ENCODE assay signal across 14 cellular contexts in genomic region chr19:55400281-55401087, GRCh38. TPM values are rescaled to one million over a fixed set of nuclear protein-coding genes. Genes with fewer than 3 reads are reported as not detected.
DNase-seq lines count a peak whose midpoint lies in the region; ATAC-seq and TF ChIP-seq lines count a peak whose summit lies in the region.
"Had no signal": no experiment of that assay in that cellular context is flagged by ENCODE, and none has a peak within 500 bp of the region (broad histone marks: within the 10 kb centered on the region; RNA-seq: fewer than 3 reads in every experiment).

No MANE protein-coding gene starts in this region.

- H3K27ac Mint-ChIP-seq in activated CD8-positive, alpha-beta T cell treated with anti-CD3 and anti-CD28 coated beads for 36 hours, result no peak overlapping the region
- H3K27ac Mint-ChIP-seq in activated CD8-positive, alpha-beta T cell treated with anti-CD3 and anti-CD28 coated beads, Interleukin-2, amount 10 ng/mL, durations not matched to agents 7 days and 5 days, result no peak overlapping the region
- no peak overlapping the region for H3K27ac Mint-ChIP-seq in neural crest cell (ENCODE audit: unreplicated experiment)
- H3K27ac Mint-ChIP-seq: activated naive CD4-positive, alpha-beta T cell treated with anti-CD3 and anti-CD28 coated beads, Interleukin-2, amount 50 U/mL, for 24 hours; IgD-negative memory B cell had no signal

- no peak overlapping the region for H3K4me3 Mint-ChIP-seq in activated CD8-positive, alpha-beta T cell treated with anti-CD3 and anti-CD28 coated beads for 36 hours
- H3K4me3 Mint-ChIP-seq in activated CD8-positive, alpha-beta T cell treated with anti-CD3 and anti-CD28 coated beads, Interleukin-2, amount 10 ng/mL, durations not matched to agents 7 days and 5 days, result no peak overlapping the region
- peak overlapping the region; percentile 72 for H3K4me3 Mint-ChIP-seq in neural crest cell
- H3K4me3 Mint-ChIP-seq: activated naive CD4-positive, alpha-beta T cell treated with anti-CD3 and anti-CD28 coated beads, Interleukin-2, amount 50 U/mL, for 24 hours had no signal

- no peak for TF ChIP-seq CTCF in activated CD8-positive, alpha-beta T cell treated with anti-CD3 and anti-CD28 coated beads for 36 hours (IDR thresholded peaks at IDR 0.05)
- TF ChIP-seq CTCF in RWPE1 (conservative IDR thresholded peaks at IDR 0.05; ENCODE audit: low read depth) (no peak), neural crest cell (conservative IDR thresholded peaks at IDR 0.05) (no peak)

- no peaks in the 10 kb centered on the region for H3K9me3 Mint-ChIP-seq in activated CD8-positive, alpha-beta T cell treated with anti-CD3 and anti-CD28 coated beads for 36 hours
- H3K9me3 Mint-ChIP-seq in activated CD8-positive, alpha-beta T cell treated with anti-CD3 and anti-CD28 coated beads, Interleukin-2, amount 10 ng/mL, durations not matched to agents 7 days and 5 days (ENCODE audit: insufficient read depth), result no peaks in the 10 kb centered on the region
- peaks cover 2% of the 10 kb centered on the region for H3K9me3 Mint-ChIP-seq in neural crest cell
- H3K9me3 Mint-ChIP-seq: activated naive CD4-positive, alpha-beta T cell treated with anti-CD3 and anti-CD28 coated beads, Interleukin-2, amount 50 U/mL, for 24 hours; IgD-negative memory B cell had no signal

- POLR2A ChIA-PET in activated CD8-positive, alpha-beta T cell treated with anti-CD3 and anti-CD28 coated beads for 36 hours (lab: Charles Lee), result interaction anchor here (0.7 to 4.8 kb wide), 6 partner anchors 7 to 85 kb away, joined by 3 to 91 read pairs (median 5); partner anchors contain the start of genes RPL28, TMEM238 and UBE2S
- POLR2A ChIA-PET in activated CD8-positive, alpha-beta T cell treated with anti-CD3 and anti-CD28 coated beads, Interleukin-2, amount 10 ng/mL, durations not matched to agents 7 days and 5 days (lab: Charles Lee), result interaction anchor here (10.8 kb wide), 1 partner anchor 12 kb away, joined by 213 read pairs; the partner anchor contains the start of genes RPL28 and TMEM238
- POLR2A ChIA-PET in RWPE1 (lab: Yijun Ruan, JAX; ENCODE audit: low non-redundant PET), result no interaction called here

- H3K27ac ChIP-seq in RWPE1, result peak overlapping the region; percentile 97
- H3K27ac ChIP-seq: tibial artery had no signal

- peaks cover 41% of the 10 kb centered on the region for H3K36me3 Mint-ChIP-seq in activated CD8-positive, alpha-beta T cell treated with anti-CD3 and anti-CD28 coated beads for 36 hours (ENCODE audit: low read depth)
- peaks cover 54% of the 10 kb centered on the region for H3K36me3 Mint-ChIP-seq in activated CD8-positive, alpha-beta T cell treated with anti-CD3 and anti-CD28 coated beads, Interleukin-2, amount 10 ng/mL, durations not matched to agents 7 days and 5 days (ENCODE audit: low read depth)
- peaks cover 22% of the 10 kb centered on the region for H3K36me3 Mint-ChIP-seq in neural crest cell (ENCODE audit: low read depth)

- DNase-seq in activated CD8-positive, alpha-beta T cell treated with anti-CD3 and anti-CD28 coated beads for 36 hours, result no peak
- no peak for DNase-seq in activated CD8-positive, alpha-beta T cell treated with anti-CD3 and anti-CD28 coated beads, Interleukin-2, amount 10 ng/mL, durations not matched to agents 7 days and 5 days
- DNase-seq in RWPE1 (ENCODE audit: low spot score) (no peak), neural crest cell (ENCODE audit: low read depth, low spot score) (no peak), NCI-H345 treated with DMSO at 0.1 percent for 48 hours (lab: John Stamatoyannopoulos, UW; ENCODE audit: unreplicated experiment) (no peak)
- DNase-seq: 8988T; activated CD8-positive, alpha-beta memory T cell treated with anti-CD3 and anti-CD28 coated beads for 24 hours; NCI-H1436; NCI-H446 treated with DMSO at 0.1 percent for 48 hours; tibial artery had no signal

- CTCF ChIA-PET in activated CD8-positive, alpha-beta T cell treated with anti-CD3 and anti-CD28 coated beads for 36 hours (lab: Charles Lee), result interaction anchor here (0.8 to 2.0 kb wide), 4 partner anchors 9 to 240 kb away, joined by 3 to 5 read pairs (median 4); partner anchors contain the start of gene TMEM238
- CTCF ChIA-PET in activated CD8-positive, alpha-beta T cell treated with anti-CD3 and anti-CD28 coated beads, Interleukin-2, amount 10 ng/mL, durations not matched to agents 7 days and 5 days (lab: Charles Lee), result no interaction called here
- CTCF ChIA-PET in RWPE1 (lab: Yijun Ruan, JAX), result interaction anchor here (0.6 kb wide), 1 partner anchor 233 kb away, joined by 3 read pairs; no protein-coding TSS in a partner anchor

- no peaks in the 10 kb centered on the region for H3K27me3 Mint-ChIP-seq in activated CD8-positive, alpha-beta T cell treated with anti-CD3 and anti-CD28 coated beads for 36 hours
- H3K27me3 Mint-ChIP-seq in activated CD8-positive, alpha-beta T cell treated with anti-CD3 and anti-CD28 coated beads, Interleukin-2, amount 10 ng/mL, durations not matched to agents 7 days and 5 days (ENCODE audit: low read depth), result no peaks in the 10 kb centered on the region
- peaks cover 10% of the 10 kb centered on the region for H3K27me3 Mint-ChIP-seq in neural crest cell (ENCODE audit: low read depth)
- H3K27me3 Mint-ChIP-seq: activated naive CD4-positive, alpha-beta T cell treated with anti-CD3 and anti-CD28 coated beads, Interleukin-2, amount 50 U/mL, for 24 hours; IgD-negative memory B cell had no signal

- intact Hi-C loops in activated CD8-positive, alpha-beta T cell treated with anti-CD3 and anti-CD28 coated beads for 36 hours (cut with micrococcal nuclease), result no loop called here

- peak; percentile 16 for ATAC-seq in activated CD8-positive, alpha-beta T cell treated with anti-CD3 and anti-CD28 coated beads for 36 hours
- ATAC-seq in activated CD8-positive, alpha-beta T cell treated with anti-CD3 and anti-CD28 coated beads, Interleukin-2, amount 10 ng/mL, durations not matched to agents 7 days and 5 days, result no peak
- no peak for ATAC-seq in HG02981 (IDR thresholded peaks at IDR 0.05; ENCODE audit: unreplicated experiment)

- peaks cover 23% of the 10 kb centered on the region for H3K4me1 Mint-ChIP-seq in activated CD8-positive, alpha-beta T cell treated with anti-CD3 and anti-CD28 coated beads for 36 hours (ENCODE audit: low read depth)
- peaks cover 42% of the 10 kb centered on the region for H3K4me1 Mint-ChIP-seq in activated CD8-positive, alpha-beta T cell treated with anti-CD3 and anti-CD28 coated beads, Interleukin-2, amount 10 ng/mL, durations not matched to agents 7 days and 5 days (ENCODE audit: low read depth)
- H3K4me1 Mint-ChIP-seq in neural crest cell, result peaks cover 25% of the 10 kb centered on the region

RNA-seq across cellular contexts. Expression of gene UBE2S, which starts 7.1 kb away (rescaled TPM):
- 100 to 1,000 TPM; 229 to 241 TPM for total RNA-seq in activated CD8-positive, alpha-beta T cell treated with anti-CD3 and anti-CD28 coated beads for 36 hours
- total RNA-seq in activated CD8-positive, alpha-beta T cell treated with anti-CD3 and anti-CD28 coated beads, Interleukin-2, amount 10 ng/mL, durations not matched to agents 7 days and 5 days, result 100 to 1,000 TPM; 333 to 353 TPM
- 243 and 269 TPM in 2 replicates for total RNA-seq in neural crest cell

RNA-seq across cellular contexts. Expression of gene RPL28, which starts 14.8 kb away (rescaled TPM):
- 1,000 to 10,000 TPM; 3,001 to 3,058 TPM for total RNA-seq in activated CD8-positive, alpha-beta T cell treated with anti-CD3 and anti-CD28 coated beads for 36 hours
- total RNA-seq in activated CD8-positive, alpha-beta T cell treated with anti-CD3 and anti-CD28 coated beads, Interleukin-2, amount 10 ng/mL, durations not matched to agents 7 days and 5 days, result 1,000 to 10,000 TPM; 2,948 to 3,082 TPM
- 1,888 and 1,936 TPM in 2 replicates for total RNA-seq in neural crest cell

RNA-seq across cellular contexts. Expression of gene TMEM238, which starts 16.4 kb away (rescaled TPM):
- total RNA-seq in activated CD8-positive, alpha-beta T cell treated with anti-CD3 and anti-CD28 coated beads for 36 hours, result 10 to 100 TPM in 1 of 2 experiments, 1 to 10 TPM in 1; 9.4 to 10.6 TPM
- 10 to 100 TPM; 23.6 to 26.7 TPM for total RNA-seq in activated CD8-positive, alpha-beta T cell treated with anti-CD3 and anti-CD28 coated beads, Interleukin-2, amount 10 ng/mL, durations not matched to agents 7 days and 5 days
- 0.40 and 0.71 TPM in 2 replicates for total RNA-seq in neural crest cell

RNA-seq across cellular contexts. Expression of gene TMEM190, which starts 23.9 kb away (rescaled TPM):
- total RNA-seq in activated CD8-positive, alpha-beta T cell treated with anti-CD3 and anti-CD28 coated beads for 36 hours, result not detected
- not detected for total RNA-seq in activated CD8-positive, alpha-beta T cell treated with anti-CD3 and anti-CD28 coated beads, Interleukin-2, amount 10 ng/mL, durations not matched to agents 7 days and 5 days
- total RNA-seq in neural crest cell, result not detected in 2 replicates
- total RNA-seq: omental fat pad had no signal

RNA-seq across cellular contexts. Expression of gene IL11, which starts 30.2 kb away (rescaled TPM):
- under 1 TPM in 1 of 2 experiments, not detected in 1; 0.18 TPM for total RNA-seq in activated CD8-positive, alpha-beta T cell treated with anti-CD3 and anti-CD28 coated beads for 36 hours
- under 1 TPM; 0.26 to 0.34 TPM for total RNA-seq in activated CD8-positive, alpha-beta T cell treated with anti-CD3 and anti-CD28 coated beads, Interleukin-2, amount 10 ng/mL, durations not matched to agents 7 days and 5 days
- total RNA-seq in neural crest cell, result 0.56 and 0.59 TPM in 2 replicates
